16 cellular contexts compared by ENCODE assay signal in genomic region chr1:205444300-205444930, GRCh38. TPM values are rescaled to one million over a fixed set of nuclear protein-coding genes. Genes with fewer than 3 reads are reported as not detected.
A peak's percentile ranks its signal among the peaks of the same experiment; 100 is the strongest.
DNase-seq lines count a peak whose midpoint lies in the region; ATAC-seq, FAIRE-seq and TF ChIP-seq lines count a peak whose summit lies in the region.
"Had no signal": no experiment of that assay in that cellular context is flagged by ENCODE, and none has a peak within 500 bp of the region (broad histone marks: within the 10 kb centered on the region; RNA-seq: fewer than 3 reads in every experiment).

No MANE protein-coding gene starts in this region.

- peaks cover 95% of the 10 kb centered on the region for H3F3A ChIP-seq in neural progenitor cell (ENCODE audit: low read depth)

- H3K4ac ChIP-seq in H1 (replicated peaks; ENCODE audit: insufficient read length, low read depth, low read length): peak overlapping the region; percentile 84

- H4K8ac ChIP-seq in H1 (ENCODE audit: extremely low read depth, insufficient read depth, low read length): 0 out of 2 replicates have a peak overlapping the region, but pooled peaks have one; percentile 4

- TF ChIP-seq EP300 in H1 (IDR thresholded peaks at IDR 0.05; ENCODE audit: borderline replicate concordance in 1 of 2, low read depth in 2 of 2, low read length in 2 of 2): no peak

- H3K27me3 Mint-ChIP-seq in neural progenitor cell (ENCODE audit: insufficient read depth, low read depth): peaks cover 15% of the 10 kb centered on the region

- FAIRE-seq in H1 (lab: Jason Lieb, UNC): no peak
- FAIRE-seq: GM12878 had no signal

- POLR2A ChIA-PET in H1 (lab: Charles Lee; ENCODE audit: partially characterized antibody): interaction anchor here (0.8 to 13.3 kb wide), 9 partner anchors 9 to 305 kb away, joined by 3 to 220 read pairs (median 5); partner anchors contain the start of gene BLACAT1

- no peak overlapping the region for H2AFZ ChIP-seq in H1 (ENCODE audit: low read length)
- no peak overlapping the region for H2AFZ ChIP-seq in neural progenitor cell (replicated peaks)

- H2BK5ac ChIP-seq in H1 (ENCODE audit: low read depth, low read length): peak overlapping the region; percentile 99; the same call in 1 of the 2 replicates

- no peaks in the 10 kb centered on the region for H3K9me3 Mint-ChIP-seq in neural progenitor cell

- intact Hi-C loops in left cardiac atrium (cut with DNase I): no loop called here
- intact Hi-C loops in vagina (cut with DNase I): no loop called here

- H2BK12ac ChIP-seq in H1 (ENCODE audit: low read depth, low read length): peak overlapping the region; percentile 96

- H3K4me3 ChIP-seq in right atrium auricular region (peak overlapping the region; percentile 19 to 41), H1 (ENCODE audit: extremely low read depth in 1 of 4, insufficient read depth in 2 of 4, low read depth in 3 of 4, low read length in 4 of 4) (peak overlapping the region in 3 of 4 experiments; percentile 20 to 46 (median 30); a peak in 5 of 8 replicates), neural progenitor cell (peak overlapping the region; percentile 33), vagina (peak overlapping the region in 1 of 2 donors; percentile 25)
- H3K4me3 ChIP-seq: cardiac muscle cell, GM12878, skin epidermis had no signal

- H3K4me1 ChIP-seq in right atrium auricular region (peaks cover 0 to 61% of the 10 kb centered on the region in 2 donors), H1 (replicated peaks in 1 of 4; ENCODE audit: control insufficient read depth in 3 of 4, insufficient read depth in 4 of 4, low read length in 3 of 4) (peaks cover 56 to 93% (median 78%) of the 10 kb centered on the region in 4 experiments), neural progenitor cell (peaks cover 92% of the 10 kb centered on the region), vagina (peaks cover 23% of the 10 kb centered on the region)

- no peak overlapping the region for H3K23ac ChIP-seq in H1 (ENCODE audit: insufficient read length)

- peak overlapping the region; percentile 16 to 42 for H3K27ac ChIP-seq in right atrium auricular region
- peak overlapping the region; percentile 74 for H3K27ac ChIP-seq in H1 (ENCODE audit: low read depth, low read length)
- H3K27ac ChIP-seq in neural progenitor cell: peak overlapping the region; percentile 82
- H3K27ac ChIP-seq in vagina: no peak overlapping the region
- H3K27ac ChIP-seq: cardiac muscle cell, HL-60, skin epidermis had no signal

- H2BK15ac ChIP-seq in H1 (ENCODE audit: low read length): peak overlapping the region; percentile 65; the same call in 1 of the 2 replicates

- peaks cover 3% of the 10 kb centered on the region; the same call in 1 of the 2 replicates for H3K23me2 ChIP-seq in H1 (ENCODE audit: low read depth, low read length)

- peaks cover 7% of the 10 kb centered on the region for H3K36me3 Mint-ChIP-seq in neural progenitor cell

- H3K4me2 ChIP-seq in H1 (ENCODE audit: insufficient read depth in 1 of 2, low read depth in 2 of 2, low read length in 2 of 2) (peak overlapping the region; percentile 65 to 80), neural progenitor cell (peak overlapping the region; percentile 71)

- H3K79me1 ChIP-seq in H1 (ENCODE audit: low read depth, low read length): peaks cover 2% of the 10 kb centered on the region; the same call in 1 of the 2 replicates

- H2BK20ac ChIP-seq in H1 (ENCODE audit: low read length): peak overlapping the region; percentile 27

- 14% methylated on average over 10 of the region's 10 CpGs; no CpG with 5 or more reads in 1 of the 2 experiments for WGBS in H1 (ENCODE audit: extremely low coverage in 1 of 2, insufficient coverage in 1 of 2, insufficient read length in 1 of 2, insufficient replicate concordance in 2 of 2, low coverage in 1 of 2, low lambda C conversion rate in 2 of 2, missing lambda C conversion rate in 1 of 2), 2 experiments

- no peak overlapping the region for H3K14ac ChIP-seq in H1 (ENCODE audit: insufficient read length)

- H4K91ac ChIP-seq in H1 (replicated peaks; ENCODE audit: insufficient read length, low read length): peak overlapping the region; percentile 92

- peaks cover 100% of the 10 kb centered on the region for H3K4me1 Mint-ChIP-seq in neural progenitor cell

- H3K18ac ChIP-seq in H1 (ENCODE audit: extremely low read depth, low read length): peak overlapping the region; percentile 60

- no peak overlapping the region for H3K56ac ChIP-seq in H1 (replicated peaks; ENCODE audit: insufficient read length, low read depth, low read length)

- no peak for TF ChIP-seq CTCF in right atrium auricular region (IDR thresholded peaks at IDR 0.05)
- TF ChIP-seq CTCF in H1 (IDR thresholded peaks at IDR 0.05; ENCODE audit: control extremely low read depth in 1 of 3, insufficient read depth in 1 of 3, low read depth in 1 of 3, low read length in 3 of 3): no peak
- TF ChIP-seq CTCF in neural progenitor cell (IDR thresholded peaks at IDR 0.05): no peak
- no peak for TF ChIP-seq CTCF in vagina (IDR thresholded peaks at IDR 0.05)

- H3K36me3 ChIP-seq in right atrium auricular region (no peaks in the 10 kb centered on the region), H1 (ENCODE audit: control insufficient read depth in 2 of 4, insufficient read depth in 4 of 4, low read length in 3 of 4) (peaks cover 0 to 3% (median 0%) of the 10 kb centered on the region in 4 experiments; a peak in 2 of 8 replicates), neural progenitor cell (no peaks in the 10 kb centered on the region), vagina (no peaks in the 10 kb centered on the region)
- H3K36me3 ChIP-seq: cardiac muscle cell, transverse colon had no signal

- peak overlapping the region; percentile 78 for H3K4me3 Mint-ChIP-seq in neural progenitor cell

- H3K79me2 ChIP-seq in H1 (ENCODE audit: control insufficient read depth in 1 of 2, insufficient read depth in 2 of 2, low read length in 2 of 2) (no peaks in the 10 kb centered on the region), neural progenitor cell (ENCODE audit: low read depth) (peaks cover 10% of the 10 kb centered on the region)

- H3K27ac Mint-ChIP-seq in neural progenitor cell: peak overlapping the region; percentile 93

- TF ChIP-seq RAD21 in H1 (IDR thresholded peaks at IDR 0.05 in 1 of 2, conservative IDR thresholded peaks at IDR 0.05 in 1 of 2; ENCODE audit: low read depth in 2 of 2, low read length in 2 of 2): no peak

- peaks cover 4 to 8% of the 10 kb centered on the region in 2 experiments for H4K20me1 ChIP-seq in H1 (replicated peaks in 1 of 2; ENCODE audit: control insufficient read depth in 1 of 2, insufficient read depth in 2 of 2, low read length in 2 of 2)
- peaks cover 75% of the 10 kb centered on the region for H4K20me1 ChIP-seq in neural progenitor cell (ENCODE audit: low read depth)

- H2BK120ac ChIP-seq in H1 (replicated peaks; ENCODE audit: low read depth, low read length): peak overlapping the region; percentile 1

- H3K9ac ChIP-seq in H1 (replicated peaks in 1 of 4; ENCODE audit: extremely low read depth in 1 of 4, low read depth in 3 of 4, low read length in 3 of 4): peak overlapping the region in 1 of 4 experiments; percentile 13; a peak in 3 of 7 replicates
- no peak overlapping the region for H3K9ac ChIP-seq in neural progenitor cell

- no peak for TF ChIP-seq POLR2A in H1 (IDR thresholded peaks at IDR 0.05; ENCODE audit: control extremely low read depth in 1 of 2, low read depth in 2 of 2, low read length in 2 of 2)
- no peak for TF ChIP-seq POLR2A in vagina (IDR thresholded peaks at IDR 0.05)

- no peaks in the 10 kb centered on the region for H3K9me3 ChIP-seq in right atrium auricular region
- H3K9me3 ChIP-seq in H1 (ENCODE audit: insufficient read depth in 2 of 2, low read depth in 1 of 2, low read length in 1 of 2): no peaks in the 10 kb centered on the region
- H3K9me3 ChIP-seq in neural progenitor cell (ENCODE audit: low read depth): no peaks in the 10 kb centered on the region
- no peaks in the 10 kb centered on the region for H3K9me3 ChIP-seq in vagina
- H3K9me3 ChIP-seq: transverse colon had no signal

- no peak for ATAC-seq in left cardiac atrium
- ATAC-seq: GM12878 had no signal

- CTCF ChIA-PET in H1 (lab: Charles Lee; ENCODE audit: partially characterized antibody): interaction anchor here (0.6 to 30.2 kb wide), 13 partner anchors 9 to 236 kb away, joined by 3 to 767 read pairs (median 4); partner anchors contain the start of genes BLACAT1 and LEMD1

- peak overlapping the region; percentile 99 for H2AK5ac ChIP-seq in H1 (ENCODE audit: low read depth, low read length)

- DNase-seq in right atrium auricular region (ENCODE audit: low spot score): no peak
- no peak for DNase-seq in left cardiac atrium
- peak in 1 of 2 experiments; percentile 70 for DNase-seq in H1 (ENCODE audit: low read depth in 1 of 2, low spot score in 2 of 2)
- no peak for DNase-seq in neural progenitor cell (ENCODE audit: low spot score)
- no peak for DNase-seq in vagina (ENCODE audit: extremely low spot score in 2 of 2)
- DNase-seq in C1 segment of cervical spinal cord (lab: John Stamatoyannopoulos, UW): no peak
- DNase-seq in DMS 273 treated with DMSO at 0.1 percent for 48 hours (lab: John Stamatoyannopoulos, UW): no peak
- DNase-seq in stimulated activated CD8-positive, alpha-beta memory T cell treated with anti-CD3 and anti-CD28 coated beads, Interleukin-4, amount 100 ng/mL, for 48 hours: no peak
- DNase-seq: activated CD4-positive, alpha-beta T cell treated with anti-CD3 and anti-CD28 coated beads, Interleukin-2, amount 50 U/mL, for 4 hours; activated effector memory CD4-positive, alpha-beta T cell treated with anti-CD3 and anti-CD28 coated beads, Interleukin-2, amount 50 U/mL, for 16 hours; T-helper 2 cell had no signal

- peak overlapping the region; percentile 51 for H4K5ac ChIP-seq in H1 (ENCODE audit: insufficient read length, low read depth, low read length)

- H3K27me3 ChIP-seq in right atrium auricular region (no peaks in the 10 kb centered on the region), H1 (replicated peaks in 1 of 4; ENCODE audit: control insufficient read depth in 3 of 4, extremely low read depth in 1 of 4, insufficient read depth in 3 of 4, low read length in 3 of 4) (peaks cover 0 to 4% (median 1%) of the 10 kb centered on the region in 4 experiments; a peak in 2 of 7 replicates), neural progenitor cell (peaks cover 3% of the 10 kb centered on the region), vagina (no peaks in the 10 kb centered on the region)
- H3K27me3 ChIP-seq: cardiac muscle cell, transverse colon had no signal

RNA-seq across cellular contexts. Expression of gene BLACAT1, which starts 11.4 kb away (rescaled TPM):
- total RNA-seq in right atrium auricular region (under 1 TPM; 0.24 to 0.26 TPM), left cardiac atrium (under 1 TPM in 1 of 2 donors, not detected in 1; 0.16 TPM), neural progenitor cell (ENCODE audit: low replicate concordance) (13.9 and 25.7 TPM in 2 replicates), vagina (0.98 TPM)
- 3.5 and 3.8 TPM in 2 replicates for total RNA-seq in H1 (2021; fragmentation: NEBNext Ultra II Directional; extraction: Animal tissue kit (Norgen Biotek cat#: 25700))
- polyA plus RNA-seq in H1 (2011; rRNA removed): 6.3 and 10.5 TPM in 2 replicates
- 7.2 TPM for polyA plus RNA-seq in H1 (2011; cell fraction: cytosol; rRNA removed)
- polyA plus RNA-seq in H1 (2011; cell fraction: nucleus; rRNA removed): 18.7 TPM
- 6.7 to 8.3 TPM (median 7.4 TPM) in 4 replicates for polyA plus RNA-seq in H1 (2012, experiment 1 of 2)
- polyA plus RNA-seq in H1 (2012, experiment 2 of 2): 5.7 TPM
- polyA plus RNA-seq in H1 (2013, experiment 1 of 2): 3.9 TPM
- polyA plus RNA-seq in H1 (2013, experiment 2 of 2): 3.9 TPM
- 13.1 and 19.7 TPM in 2 replicates for polyA minus RNA-seq in H1 (2011; rRNA and poly(A)+ RNA removed)
- polyA minus RNA-seq in H1 (2011; cell fraction: cytosol; rRNA and poly(A)+ RNA removed): 4.6 TPM
- 11.3 TPM for polyA minus RNA-seq in H1 (2011; cell fraction: nucleus; rRNA and poly(A)+ RNA removed)
- polyA plus RNA-seq: cardiac muscle cell had no signal

RNA-seq across cellular contexts. Expression of gene LEMD1, which starts 22.6 kb away (rescaled TPM):
- not detected for total RNA-seq in right atrium auricular region
- total RNA-seq in left cardiac atrium: not detected
- 9.7 and 10.5 TPM in 2 replicates for total RNA-seq in H1 (2021; fragmentation: NEBNext Ultra II Directional; extraction: Animal tissue kit (Norgen Biotek cat#: 25700))
- 10.0 and 10.8 TPM in 2 replicates for polyA plus RNA-seq in H1 (2011; rRNA removed)
- 10.9 TPM for polyA plus RNA-seq in H1 (2011; cell fraction: cytosol; rRNA removed)
- polyA plus RNA-seq in H1 (2011; cell fraction: nucleus; rRNA removed): 23.6 TPM
- polyA plus RNA-seq in H1 (2012, experiment 1 of 2): 10.3 to 15.4 TPM (median 12.6 TPM) in 4 replicates
- polyA plus RNA-seq in H1 (2012, experiment 2 of 2): 7.8 TPM
- polyA plus RNA-seq in H1 (2013, experiment 1 of 2): 6.0 TPM
- 5.7 TPM for polyA plus RNA-seq in H1 (2013, experiment 2 of 2)
- polyA minus RNA-seq in H1 (2011; rRNA and poly(A)+ RNA removed): 14.7 and 17.6 TPM in 2 replicates
- polyA minus RNA-seq in H1 (2011; cell fraction: cytosol; rRNA and poly(A)+ RNA removed): 13.7 TPM
- 13.6 TPM for polyA minus RNA-seq in H1 (2011; cell fraction: nucleus; rRNA and poly(A)+ RNA removed)
- 15.0 and 79.0 TPM in 2 replicates for total RNA-seq in neural progenitor cell (ENCODE audit: low replicate concordance)
- not detected for total RNA-seq in vagina
- total RNA-seq: cardiac muscle cell, GM12878, transverse colon had no signal
- polyA plus RNA-seq: cardiac muscle cell had no signal
